1 cellular context compared by ENCODE assay signal in the genomic region with DNA sequence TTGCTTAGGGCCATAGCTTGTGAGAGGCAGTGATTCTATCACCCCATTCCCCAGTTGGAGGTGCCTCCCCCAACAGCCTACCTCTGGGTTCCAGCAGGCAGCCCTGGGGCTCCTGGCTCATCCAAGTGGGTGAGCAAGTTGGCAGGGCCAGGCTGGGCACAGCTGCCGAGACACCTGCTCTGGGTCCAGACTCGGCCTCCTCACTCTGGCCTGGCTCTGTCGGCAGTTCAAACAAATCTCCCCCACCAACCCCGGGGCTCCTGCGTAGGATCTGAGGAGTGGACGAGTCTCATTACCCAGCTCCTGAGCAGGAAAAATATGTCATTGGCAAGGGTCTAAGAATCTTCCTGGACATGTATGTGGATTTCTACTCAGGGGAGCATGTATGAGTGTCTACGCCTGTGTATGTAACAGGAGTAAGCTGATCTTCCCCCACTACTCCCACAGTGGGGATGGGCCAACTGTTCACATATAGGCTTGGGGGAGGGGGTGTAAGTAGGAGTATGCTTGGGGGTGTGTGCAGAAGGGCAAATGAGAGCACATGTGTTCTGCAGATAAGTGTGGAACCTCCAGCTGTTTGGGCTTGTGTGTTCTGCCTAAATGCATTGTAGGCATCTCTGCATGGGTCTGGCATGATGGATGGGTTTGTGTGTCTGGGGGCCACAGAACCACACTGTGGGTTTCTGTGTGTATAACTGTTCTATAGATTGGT.
TF ChIP-seq lines count a peak whose summit lies in the region.

No MANE protein-coding gene starts in this region.

TF ChIP-seq in endothelial cell of umbilical vein, 7 proteins besides CTCF, POLR2A, EP300 and RAD21 (continued from another document):
- TF ChIP-seq FOS (IDR thresholded peaks at IDR 0.05; ENCODE audit: borderline replicate concordance, insufficient read depth, low read length): no peak
- TF ChIP-seq EZH2 (IDR thresholded peaks at IDR 0.05; ENCODE audit: borderline replicate concordance, low read depth, low read length, severe bottlenecking): no peak
TF ChIP-seq in endothelial cell of umbilical vein: peak in this region for 1.
